23 cellular contexts compared by ENCODE assay signal in the genomic region with DNA sequence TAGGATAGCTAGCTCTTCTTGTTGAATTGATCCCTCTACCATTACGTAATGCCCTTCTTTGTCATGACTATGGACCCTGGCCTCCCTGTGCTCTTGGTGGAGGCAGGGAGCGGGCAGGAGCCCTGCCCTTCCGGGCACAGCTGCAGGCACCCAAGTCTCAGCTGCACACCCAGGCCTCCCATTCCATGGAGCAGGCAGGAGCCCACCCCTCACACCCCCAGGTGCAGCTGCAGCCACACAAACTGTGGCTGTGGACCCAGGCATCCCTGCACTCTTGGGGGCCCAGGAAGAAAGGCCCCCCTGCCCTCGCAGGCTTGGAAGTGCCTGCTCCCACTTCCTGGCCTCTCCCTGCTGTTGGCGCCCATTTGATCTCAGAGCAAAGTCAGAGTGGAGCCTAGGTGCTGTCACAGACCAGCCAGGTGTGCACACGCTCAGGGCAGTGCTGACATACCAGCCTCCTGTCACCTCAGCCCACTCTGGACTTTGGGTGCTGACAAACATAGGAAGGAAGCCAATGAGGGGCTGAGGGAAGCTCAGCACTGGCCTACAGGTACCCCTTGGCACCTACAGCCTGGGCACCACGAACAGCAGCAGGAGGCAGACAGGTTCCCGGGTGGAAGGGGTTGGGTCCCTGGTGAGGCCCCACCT. TPM values are rescaled to one million over a fixed set of nuclear protein-coding genes. Genes with fewer than 3 reads are reported as not detected.
DNase-seq lines count a peak whose midpoint lies in the region; ATAC-seq, FAIRE-seq and TF ChIP-seq lines count a peak whose summit lies in the region.
"Had no signal": no experiment of that assay in that cellular context is flagged by ENCODE, and none has a peak within 500 bp of the region (broad histone marks: within the 10 kb centered on the region; RNA-seq: fewer than 3 reads in every experiment).

No MANE protein-coding gene starts in this region.

- DNase-seq in GM23338 (ENCODE audit: low spot score) (no peak), H9 (no peak), bronchial epithelial cell (ENCODE audit: low read depth) (no peak), mesendoderm (no peak), NK-92 (lab: John Stamatoyannopoulos, UW; ENCODE audit: unreplicated experiment) (no peak), MV-4-11 (lab: John Stamatoyannopoulos, UW) (no peak), NCI-H1417 treated with DMSO at 0.1 percent for 48 hours (lab: John Stamatoyannopoulos, UW) (no peak), amygdala (lab: John Stamatoyannopoulos, UW) (no peak)
- DNase-seq: AML-193; CD4-positive, alpha-beta T cell; NCI-H1092 treated with DMSO at 0.1 percent for 48 hours; NCI-H1436 treated with DMSO at 0.1 percent for 48 hours; NCI-H2029; NCI-H446 treated with DMSO at 0.1 percent for 48 hours; NCI-H526; NCI-H82; PC-9; SHP77 treated with DMSO at 0.1 percent for 48 hours had no signal

- H3K4me1 Mint-ChIP-seq in GM23338 = peaks cover 27% of the 10 kb centered on the region
- peaks cover 36 to 37% of the 10 kb centered on the region in 2 experiments for H3K4me1 Mint-ChIP-seq in H9

- H3K14ac ChIP-seq in H9 (ENCODE audit: insufficient read depth, low read length) = peak overlapping the region; percentile 8; the same call in 1 of the 2 replicates

- H4K20me1 ChIP-seq in GM23338 (replicated peaks; ENCODE audit: insufficient read depth) (peaks cover 18% of the 10 kb centered on the region), H9 (ENCODE audit: control insufficient read depth, insufficient read depth, insufficient read length) (no peaks in the 10 kb centered on the region)

- H3K9me3 Mint-ChIP-seq in GM23338 (no peaks in the 10 kb centered on the region), H9 (no peaks in the 10 kb centered on the region)
- H3K9me3 Mint-ChIP-seq: CD4-positive, alpha-beta T cell had no signal

- peaks cover 7% of the 10 kb centered on the region for H3K27me3 Mint-ChIP-seq in GM23338 (ENCODE audit: insufficient read depth, low read depth, poor library complexity)
- no peaks in the 10 kb centered on the region for H3K27me3 Mint-ChIP-seq in H9 (ENCODE audit: low read depth)
- H3K27me3 Mint-ChIP-seq: CD4-positive, alpha-beta T cell had no signal

- H3K4me2 ChIP-seq in GM23338 (no peak overlapping the region), H9 (ENCODE audit: insufficient read depth, insufficient read length, low read length) (no peak overlapping the region), mesendoderm (ENCODE audit: low read length) (no peak overlapping the region)
- H3K4me2 ChIP-seq: A549; BLaER1 treated with 17β-estradiol and CSF1 and Interleukin-3, amounts not matched to agents 10 nM and 100 nM; PC-9 had no signal

- no peak overlapping the region for H4K91ac ChIP-seq in H9 (ENCODE audit: insufficient read length, low read depth, low read length)

- ATAC-seq in GM23338 = peak; percentile 19; the same call in 2 of the 3 replicates
- ATAC-seq: A549, HCT116 had no signal

- H3T11ph ChIP-seq in H9 (ENCODE audit: low read length) = no peak overlapping the region

- H3K4me3 ChIP-seq in GM23338 = no peak overlapping the region
- H3K4me3 ChIP-seq in bronchial epithelial cell (ENCODE audit: low read depth, low read length) = no peak overlapping the region
- H3K4me3 ChIP-seq in mesendoderm (ENCODE audit: low read length) = no peak overlapping the region
- H3K4me3 ChIP-seq: A549; BLaER1 treated with 17β-estradiol and CSF1 and Interleukin-3, amounts not matched to agents 10 nM and 100 nM; PC-9 had no signal

- H2BK15ac ChIP-seq in H9 (ENCODE audit: low read depth, low read length) (no peak overlapping the region), mesendoderm (replicated peaks; ENCODE audit: low read depth) (no peak overlapping the region)

- H3K36me3 Mint-ChIP-seq in GM23338 (ENCODE audit: low read depth) (no peaks in the 10 kb centered on the region), H9 (ENCODE audit: insufficient read depth in 1 of 3, low read depth in 3 of 3) (no peaks in the 10 kb centered on the region)

- H3K56ac ChIP-seq in H9 (ENCODE audit: insufficient read length, low read depth, low read length) (no peak overlapping the region), mesendoderm (ENCODE audit: low read length) (no peak overlapping the region)

- no peak overlapping the region for H2BK20ac ChIP-seq in H9 (ENCODE audit: low read depth, low read length, poor library complexity, severe bottlenecking)

- H3K9ac ChIP-seq in H9 (ENCODE audit: extremely low read depth, insufficient read length, low read length) (no peak overlapping the region), mesendoderm (ENCODE audit: low read length) (no peak overlapping the region)
- H3K9ac ChIP-seq: BLaER1 treated with 17β-estradiol and CSF1 and Interleukin-3, amounts not matched to agents 10 nM and 100 nM had no signal

- H4K5ac ChIP-seq in H9 (ENCODE audit: insufficient read length, low read depth, low read length) = no peak overlapping the region
- H4K5ac ChIP-seq in mesendoderm (ENCODE audit: low read length) = no peak overlapping the region

- H2BK120ac ChIP-seq in H9 (ENCODE audit: low read depth, low read length, poor library complexity, severe bottlenecking) (no peak overlapping the region), mesendoderm (ENCODE audit: low read depth, low read length) (no peak overlapping the region)

- no peaks in the 10 kb centered on the region for H3K9me2 ChIP-seq in GM23338 (ENCODE audit: insufficient read depth)

- H3F3A ChIP-seq in GM23338 (replicated peaks; ENCODE audit: low read depth) = no peaks in the 10 kb centered on the region

- no peak overlapping the region for H3K27ac Mint-ChIP-seq in GM23338
- H3K27ac Mint-ChIP-seq in H9 = peak overlapping the region in 2 of 3 experiments; percentile 75 to 86; a peak in 3 of 7 replicates
- H3K27ac Mint-ChIP-seq: CD4-positive, alpha-beta T cell had no signal

- H3K27ac ChIP-seq in GM23338 (ENCODE audit: low read depth) (no peak overlapping the region), H9 (ENCODE audit: insufficient read length, low read depth, low read length) (no peak overlapping the region), mesendoderm (ENCODE audit: low read depth, low read length) (no peak overlapping the region)
- H3K27ac ChIP-seq: A549; BLaER1 treated with 17β-estradiol and CSF1 and Interleukin-3, amounts not matched to agents 10 nM and 100 nM; PC-9 had no signal

- no peaks in the 10 kb centered on the region for H3K36me3 ChIP-seq in GM23338 (ENCODE audit: insufficient read depth)
- no peaks in the 10 kb centered on the region for H3K36me3 ChIP-seq in bronchial epithelial cell (ENCODE audit: control insufficient read depth, insufficient read depth, low read length)
- H3K36me3 ChIP-seq in mesendoderm (ENCODE audit: control insufficient read depth, insufficient read depth, low read length) = no peaks in the 10 kb centered on the region

- H2AK5ac ChIP-seq in H9 (ENCODE audit: insufficient read length, low read length) = no peak overlapping the region
- H2AK5ac ChIP-seq in mesendoderm (ENCODE audit: low read length) = no peak overlapping the region

- H3K9me3 ChIP-seq in H9 (ENCODE audit: control insufficient read depth, low read depth, low read length) = no peaks in the 10 kb centered on the region

- H3K79me1 ChIP-seq in H9 (ENCODE audit: insufficient read depth, low read depth, low read length, poor library complexity, severe bottlenecking) (peaks cover 1% of the 10 kb centered on the region), mesendoderm (ENCODE audit: low read length) (peaks cover 9% of the 10 kb centered on the region)

- no peak overlapping the region for H2BK12ac ChIP-seq in H9 (ENCODE audit: insufficient read length, low read depth, low read length)

- H2AFZ ChIP-seq in GM23338 (no peak overlapping the region), H9 (ENCODE audit: low read length) (no peak overlapping the region)
- H2AFZ ChIP-seq: PC-9 had no signal

- H3K23me2 ChIP-seq in H9 (ENCODE audit: insufficient read length, low read depth, low read length, poor library complexity, severe bottlenecking) = no peaks in the 10 kb centered on the region

- no peak overlapping the region for H3K23ac ChIP-seq in H9 (ENCODE audit: insufficient read length, low read depth, low read length)
- H3K23ac ChIP-seq in mesendoderm (ENCODE audit: low read length) = peak overlapping the region; percentile 35

- no peak for TF ChIP-seq CTCF in GM23338 (conservative IDR thresholded peaks at IDR 0.05; ENCODE audit: low read depth in 2 of 2)
- TF ChIP-seq CTCF in H9 (conservative IDR thresholded peaks at IDR 0.05) = no peak
- no peak for TF ChIP-seq CTCF in bronchial epithelial cell (IDR thresholded peaks at IDR 0.05; ENCODE audit: insufficient read depth, low read length, severe bottlenecking)

- H3K4ac ChIP-seq in H9 (ENCODE audit: low read depth, low read length) (no peak overlapping the region), mesendoderm (ENCODE audit: low read depth, low read length) (no peak overlapping the region)

- H3K79me2 ChIP-seq in GM23338 (replicated peaks; ENCODE audit: insufficient read depth) (peaks cover 96% of the 10 kb centered on the region), H9 (ENCODE audit: insufficient read depth, low read length) (peaks cover 4% of the 10 kb centered on the region; the same call in 1 of the 2 replicates), mesendoderm (ENCODE audit: control insufficient read depth, insufficient read depth, low read length) (peaks cover 23% of the 10 kb centered on the region)

- H3K4me3 Mint-ChIP-seq in GM23338 (no peak overlapping the region), H9 (no peak overlapping the region)
- H3K4me3 Mint-ChIP-seq: CD4-positive, alpha-beta T cell had no signal

- H3K27me3 ChIP-seq in GM23338 (ENCODE audit: insufficient read depth) (no peaks in the 10 kb centered on the region), H9 (ENCODE audit: insufficient read depth, low read length) (no peaks in the 10 kb centered on the region), bronchial epithelial cell (ENCODE audit: control insufficient read depth, insufficient read depth, low read length) (no peaks in the 10 kb centered on the region), mesendoderm (ENCODE audit: insufficient read depth, low read length, poor library complexity) (no peaks in the 10 kb centered on the region)
- H3K27me3 ChIP-seq: BLaER1 treated with 17β-estradiol and CSF1 and Interleukin-3, amounts not matched to agents 10 nM and 100 nM had no signal

- H3K18ac ChIP-seq in H9 (ENCODE audit: insufficient read length, low read depth, low read length) (no peak overlapping the region), mesendoderm (ENCODE audit: low read length) (no peak overlapping the region)

- FAIRE-seq in bronchial epithelial cell (lab: Jason Lieb, UNC) = peak; percentile 77
- FAIRE-seq: A549, D721Med, GM18507 had no signal

- H2BK5ac ChIP-seq in H9 (ENCODE audit: insufficient read length, low read length) = no peak overlapping the region
- H2BK5ac ChIP-seq in mesendoderm (ENCODE audit: low read length) = no peak overlapping the region

- no peak overlapping the region for H4K8ac ChIP-seq in H9 (replicated peaks; ENCODE audit: insufficient read length, low read depth, low read length)
- no peak overlapping the region for H4K8ac ChIP-seq in mesendoderm (ENCODE audit: low read depth, low read length)

- H3K4me1 ChIP-seq in GM23338 (ENCODE audit: insufficient read depth) = peaks cover 7% of the 10 kb centered on the region; the same call in 1 of the 2 replicates
- H3K4me1 ChIP-seq in H9 (ENCODE audit: insufficient read depth, low read length) = peaks cover 3% of the 10 kb centered on the region; the same call in 1 of the 2 replicates
- no peaks in the 10 kb centered on the region for H3K4me1 ChIP-seq in mesendoderm (ENCODE audit: control insufficient read depth, low read depth, low read length)

- no CpG with 5 or more reads among the region's 8 CpGs for WGBS in H9 (ENCODE audit: extremely low coverage, insufficient read length, low lambda C conversion rate)
- no CpG with 5 or more reads among the region's 8 CpGs for WGBS in mesendoderm (ENCODE audit: extremely low coverage, insufficient coverage, low lambda C conversion rate)

RNA-seq across cellular contexts. Expression of a gene that starts 53.0 kb away (rescaled TPM):
- total RNA-seq in GM23338 (2014; rRNA removed; shearing (Covaris generic)) = 61.2 and 73.0 TPM in 2 replicates
- polyA plus RNA-seq in GM23338 (2016; fragmentation: Nextera tagmentation; extraction: Ambion mirVana) = 27.3 and 32.1 TPM in 2 replicates
- 59.2 and 65.1 TPM in 2 replicates for total RNA-seq in H9 (2021)
- 50.3 and 67.5 TPM in 2 replicates for total RNA-seq in bronchial epithelial cell
- polyA plus RNA-seq in mesendoderm (2013, experiment 1 of 2) = 36.2 TPM
- 34.5 TPM for polyA plus RNA-seq in mesendoderm (2013, experiment 2 of 2)
